Comparison of ENCODE assay signal across 10 cellular contexts in genomic region chr18:50401888-50402287, GRCh38. TPM values are rescaled to one million over a fixed set of nuclear protein-coding genes. Genes with fewer than 3 reads are reported as not detected.
A peak's percentile ranks its signal among the peaks of the same experiment; 100 is the strongest.
DNase-seq lines count a peak whose midpoint lies in the region; ATAC-seq and TF ChIP-seq lines count a peak whose summit lies in the region.
"Had no signal": no experiment of that assay in that cellular context is flagged by ENCODE, and none has a peak within 500 bp of the region (broad histone marks: within the 10 kb centered on the region; RNA-seq: fewer than 3 reads in every experiment).

No MANE protein-coding gene starts in this region.

- H3K4me1 ChIP-seq in smooth muscle cell (ENCODE audit: low read depth), result peaks cover 31% of the 10 kb centered on the region

- no peak overlapping the region for H2AFZ ChIP-seq in smooth muscle cell (ENCODE audit: low read depth)

- H3K27ac ChIP-seq in smooth muscle cell (ENCODE audit: low read depth), result no peak overlapping the region
- H3K27ac ChIP-seq: 22Rv1 had no signal

- no peaks in the 10 kb centered on the region for H3K36me3 Mint-ChIP-seq in HFFc6 (ENCODE audit: low read depth)
- H3K36me3 Mint-ChIP-seq: naive B cell had no signal

- TF ChIP-seq CTCF in fibroblast of pulmonary artery (IDR thresholded peaks at IDR 0.05; ENCODE audit: low read length, missing control alignments) (no peak), smooth muscle cell (IDR thresholded peaks at IDR 0.05; ENCODE audit: borderline replicate concordance, insufficient read depth, poor library complexity, severe bottlenecking) (no peak), HFFc6 (IDR thresholded peaks at IDR 0.05) (no peak)

- H3K27ac Mint-ChIP-seq in HFFc6, result no peak overlapping the region

- no peaks in the 10 kb centered on the region for H3K36me3 ChIP-seq in smooth muscle cell (ENCODE audit: low read depth)

- no peaks in the 10 kb centered on the region for H3K79me2 ChIP-seq in smooth muscle cell (ENCODE audit: low read depth)

- H3K9me3 Mint-ChIP-seq in HFFc6, result no peaks in the 10 kb centered on the region

- no peaks in the 10 kb centered on the region for H3F3A ChIP-seq in smooth muscle cell (ENCODE audit: low read depth)

- no peaks in the 10 kb centered on the region for H3K27me3 ChIP-seq in smooth muscle cell (ENCODE audit: low read depth)

- H3K27me3 Mint-ChIP-seq in HFFc6 (ENCODE audit: insufficient read depth), result peaks cover 30% of the 10 kb centered on the region

- no peaks in the 10 kb centered on the region for H3K9me3 ChIP-seq in smooth muscle cell (replicated peaks; ENCODE audit: low read depth)

- H3K4me3 ChIP-seq in fibroblast of pulmonary artery (replicated peaks; ENCODE audit: low read depth, low read length) (no peak overlapping the region), smooth muscle cell (peak overlapping the region; percentile 13)

- no peaks in the 10 kb centered on the region for H3K4me1 Mint-ChIP-seq in HFFc6 (ENCODE audit: low read depth)

- DNase-seq in DMS 273 (lab: John Stamatoyannopoulos, UW; ENCODE audit: unreplicated experiment), result peak; percentile 70
- no peak for DNase-seq in DMS 273 treated with DMSO at 0.1 percent for 48 hours (lab: John Stamatoyannopoulos, UW)
- DNase-seq in NCI-H345 (lab: John Stamatoyannopoulos, UW), result peak; percentile 88
- peak; percentile 44 for DNase-seq in fibroblast of pulmonary artery (ENCODE audit: low read depth)
- no peak for DNase-seq in smooth muscle cell (lab: John Stamatoyannopoulos, UW; ENCODE audit: unreplicated experiment)
- no peak for DNase-seq in HFFc6
- DNase-seq: naive B cell had no signal

- WGBS in smooth muscle cell (ENCODE audit: low lambda C conversion rate), result 42% methylated on average over 19 of the region's 21 CpGs

- H4K20me1 ChIP-seq in smooth muscle cell (ENCODE audit: low read depth), result no peaks in the 10 kb centered on the region

- H3K9ac ChIP-seq in smooth muscle cell (ENCODE audit: low read depth), result no peak overlapping the region

- no peak overlapping the region for H3K4me3 Mint-ChIP-seq in HFFc6

- H3K4me2 ChIP-seq in smooth muscle cell, result peak overlapping the region; percentile 44

- ATAC-seq in HG02588 (IDR thresholded peaks at IDR 0.05; ENCODE audit: unreplicated experiment), result no peak
- ATAC-seq in HG03342 (IDR thresholded peaks at IDR 0.05; ENCODE audit: unreplicated experiment), result no peak

RNA-seq across cellular contexts. Expression of gene SKA1, which starts 27.0 kb away (rescaled TPM):
- total RNA-seq in smooth muscle cell, result 7.8 and 8.4 TPM in 2 replicates
- 4.9 and 5.8 TPM in 2 replicates for polyA plus RNA-seq in smooth muscle cell
- 10 to 100 TPM in 5 of 6 experiments, 1 to 10 TPM in 1; 8.2 to 18.0 (median 15.7) TPM for total RNA-seq in HFFc6 (2021; fragmentation: NEBNext Ultra II Directional; extraction: Animal tissue kit (Norgen Biotek cat#: 25700))

Comparison
In these comparisons a context has a peak if more than half of its experiments do, and no peak if none do; other contexts are left out.
1. DNase-seq: peak in DMS 273 (single experiment), NCI-H345 (single experiment) and fibroblast of pulmonary artery (single experiment); none in DMS 273 treated with DMSO at 0.1 percent for 48 hours (single experiment), smooth muscle cell (single experiment) and HFFc6 (single experiment).